8 cellular contexts compared by ENCODE assay signal in genomic region chr1:160834945-160835565, GRCh38. TPM values are rescaled to one million over a fixed set of nuclear protein-coding genes. Genes with fewer than 3 reads are reported as not detected.
DNase-seq lines count a peak whose midpoint lies in the region.

No MANE protein-coding gene starts in this region.

- H3K4me3 ChIP-seq in MG63 = no peak overlapping the region

- no peaks in the 10 kb centered on the region for H3K36me3 ChIP-seq in MG63

- no peaks in the 10 kb centered on the region for H3K27me3 ChIP-seq in MG63

- peak; percentile 27 to 56 for DNase-seq in stimulated activated CD4-positive, alpha-beta T cell treated with anti-CD3 and anti-CD28 coated beads, Interleukin-2, amount 100 ng/mL, for 24 hours
- no peak for DNase-seq in stimulated activated CD4-positive, alpha-beta T cell treated with anti-CD3 and anti-CD28 coated beads, Interleukin-4, amount 100 ng/mL, for 1 hour
- DNase-seq in NCI-H146 treated with DMSO at 0.1 percent for 48 hours (lab: John Stamatoyannopoulos, UW; ENCODE audit: unreplicated experiment) (peak; percentile 9), foreskin melanocyte (peak; percentile 46), MG63 (no peak), GOT3 (lab: John Stamatoyannopoulos, UW) (no peak)
- peak; percentile 24 for DNase-seq in activated CD4-positive, alpha-beta T cell treated with anti-CD3 and anti-CD28 coated beads, Interleukin-2, amount 50 U/mL, for 1 hour
- DNase-seq in stimulated activated CD4-positive, alpha-beta T cell treated with anti-CD3 and anti-CD28 coated beads, TNF-alpha, amount 100 ng/mL, for 48 hours (ENCODE audit: low read depth in 3 of 3) = peak in 2 of 3 donors; percentile 18 to 72

- no peaks in the 10 kb centered on the region for H3K9me3 ChIP-seq in MG63

RNA-seq across cellular contexts. Expression of gene CD244, which starts 27.6 kb away (rescaled TPM):
- total RNA-seq in MG63 (2014; rRNA removed; shearing (Covaris generic); ENCODE audit: low replicate concordance) = not detected in 2 replicates

RNA-seq across cellular contexts. Expression of gene LY9, which starts 39.1 kb away (rescaled TPM):
- not detected in 2 replicates for total RNA-seq in MG63 (2014; rRNA removed; shearing (Covaris generic); ENCODE audit: low replicate concordance)

RNA-seq across cellular contexts. Expression of gene ITLN1, which starts 49.9 kb away (rescaled TPM):
- not detected in 2 replicates for total RNA-seq in MG63 (2014; rRNA removed; shearing (Covaris generic); ENCODE audit: low replicate concordance)

Comparison
In these comparisons a context has a peak if more than half of its experiments do, and no peak if none do; other contexts are left out.
1. DNase-seq: peak in stimulated activated CD4-positive, alpha-beta T cell treated with anti-CD3 and anti-CD28 coated beads, Interleukin-2, amount 100 ng/mL, for 24 hours (2 of 2), NCI-H146 treated with DMSO at 0.1 percent for 48 hours (single experiment), activated CD4-positive, alpha-beta T cell treated with anti-CD3 and anti-CD28 coated beads, Interleukin-2, amount 50 U/mL, for 1 hour (single experiment), foreskin melanocyte (single experiment) and stimulated activated CD4-positive, alpha-beta T cell treated with anti-CD3 and anti-CD28 coated beads, TNF-alpha, amount 100 ng/mL, for 48 hours (2 of 3); none in stimulated activated CD4-positive, alpha-beta T cell treated with anti-CD3 and anti-CD28 coated beads, Interleukin-4, amount 100 ng/mL, for 1 hour (single experiment), MG63 (single experiment) and GOT3 (single experiment).